ENCODE assay signal across 1 cellular context in the genomic region with DNA sequence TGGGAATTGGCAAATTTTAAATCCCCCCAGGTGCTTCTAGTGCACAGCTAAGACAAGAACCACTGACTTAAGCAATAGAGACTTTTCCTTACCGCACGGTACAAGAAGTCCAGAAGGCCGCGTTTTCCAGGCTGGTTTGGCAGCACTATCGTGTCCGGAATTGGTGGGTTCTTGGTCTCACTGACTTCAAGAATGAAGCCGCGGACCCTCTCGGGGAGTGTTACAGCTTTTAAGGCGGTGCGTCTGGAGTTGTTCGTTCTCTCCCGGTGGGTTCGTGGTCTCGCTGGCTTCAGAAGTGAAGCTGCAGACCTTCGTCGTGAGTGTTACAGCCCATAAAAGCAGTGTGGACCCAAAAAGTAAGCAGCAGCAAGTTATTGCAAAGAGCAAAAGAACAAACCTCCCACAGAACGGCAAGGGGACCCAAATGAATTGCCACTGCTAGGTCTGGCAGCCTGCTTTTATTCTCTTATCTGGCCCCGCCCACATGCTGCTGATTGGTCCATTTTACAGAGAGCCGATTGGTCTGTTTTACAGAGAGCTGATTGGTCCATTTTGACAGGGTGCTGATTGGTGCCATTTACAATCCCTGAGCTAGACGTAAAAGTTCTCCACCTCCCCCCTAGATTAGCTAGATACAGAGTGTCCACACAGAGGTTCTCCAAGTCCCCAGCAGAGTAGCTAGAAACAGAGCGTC.
TF ChIP-seq lines count a peak whose summit lies in the region.

No MANE protein-coding gene starts in this region.

TF ChIP-seq in K562, 482 proteins besides CTCF, POLR2A, EP300 and RAD21 (continued from another document):
- TF ChIP-seq, protein P1, sequence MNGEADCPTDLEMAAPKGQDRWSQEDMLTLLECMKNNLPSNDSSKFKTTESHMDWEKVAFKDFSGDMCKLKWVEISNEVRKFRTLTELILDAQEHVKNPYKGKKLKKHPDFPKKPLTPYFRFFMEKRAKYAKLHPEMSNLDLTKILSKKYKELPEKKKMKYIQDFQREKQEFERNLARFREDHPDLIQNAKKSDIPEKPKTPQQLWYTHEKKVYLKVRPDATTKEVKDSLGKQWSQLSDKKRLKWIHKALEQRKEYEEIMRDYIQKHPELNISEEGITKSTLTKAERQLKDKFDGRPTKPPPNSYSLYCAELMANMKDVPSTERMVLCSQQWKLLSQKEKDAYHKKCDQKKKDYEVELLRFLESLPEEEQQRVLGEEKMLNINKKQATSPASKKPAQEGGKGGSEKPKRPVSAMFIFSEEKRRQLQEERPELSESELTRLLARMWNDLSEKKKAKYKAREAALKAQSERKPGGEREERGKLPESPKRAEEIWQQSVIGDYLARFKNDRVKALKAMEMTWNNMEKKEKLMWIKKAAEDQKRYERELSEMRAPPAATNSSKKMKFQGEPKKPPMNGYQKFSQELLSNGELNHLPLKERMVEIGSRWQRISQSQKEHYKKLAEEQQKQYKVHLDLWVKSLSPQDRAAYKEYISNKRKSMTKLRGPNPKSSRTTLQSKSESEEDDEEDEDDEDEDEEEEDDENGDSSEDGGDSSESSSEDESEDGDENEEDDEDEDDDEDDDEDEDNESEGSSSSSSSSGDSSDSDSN (IDR thresholded peaks at IDR 0.05; ENCODE audit: borderline replicate concordance in 1 of 2, low read depth in 2 of 2, low read length in 2 of 2), result no peak
- TF ChIP-seq, protein P2, sequence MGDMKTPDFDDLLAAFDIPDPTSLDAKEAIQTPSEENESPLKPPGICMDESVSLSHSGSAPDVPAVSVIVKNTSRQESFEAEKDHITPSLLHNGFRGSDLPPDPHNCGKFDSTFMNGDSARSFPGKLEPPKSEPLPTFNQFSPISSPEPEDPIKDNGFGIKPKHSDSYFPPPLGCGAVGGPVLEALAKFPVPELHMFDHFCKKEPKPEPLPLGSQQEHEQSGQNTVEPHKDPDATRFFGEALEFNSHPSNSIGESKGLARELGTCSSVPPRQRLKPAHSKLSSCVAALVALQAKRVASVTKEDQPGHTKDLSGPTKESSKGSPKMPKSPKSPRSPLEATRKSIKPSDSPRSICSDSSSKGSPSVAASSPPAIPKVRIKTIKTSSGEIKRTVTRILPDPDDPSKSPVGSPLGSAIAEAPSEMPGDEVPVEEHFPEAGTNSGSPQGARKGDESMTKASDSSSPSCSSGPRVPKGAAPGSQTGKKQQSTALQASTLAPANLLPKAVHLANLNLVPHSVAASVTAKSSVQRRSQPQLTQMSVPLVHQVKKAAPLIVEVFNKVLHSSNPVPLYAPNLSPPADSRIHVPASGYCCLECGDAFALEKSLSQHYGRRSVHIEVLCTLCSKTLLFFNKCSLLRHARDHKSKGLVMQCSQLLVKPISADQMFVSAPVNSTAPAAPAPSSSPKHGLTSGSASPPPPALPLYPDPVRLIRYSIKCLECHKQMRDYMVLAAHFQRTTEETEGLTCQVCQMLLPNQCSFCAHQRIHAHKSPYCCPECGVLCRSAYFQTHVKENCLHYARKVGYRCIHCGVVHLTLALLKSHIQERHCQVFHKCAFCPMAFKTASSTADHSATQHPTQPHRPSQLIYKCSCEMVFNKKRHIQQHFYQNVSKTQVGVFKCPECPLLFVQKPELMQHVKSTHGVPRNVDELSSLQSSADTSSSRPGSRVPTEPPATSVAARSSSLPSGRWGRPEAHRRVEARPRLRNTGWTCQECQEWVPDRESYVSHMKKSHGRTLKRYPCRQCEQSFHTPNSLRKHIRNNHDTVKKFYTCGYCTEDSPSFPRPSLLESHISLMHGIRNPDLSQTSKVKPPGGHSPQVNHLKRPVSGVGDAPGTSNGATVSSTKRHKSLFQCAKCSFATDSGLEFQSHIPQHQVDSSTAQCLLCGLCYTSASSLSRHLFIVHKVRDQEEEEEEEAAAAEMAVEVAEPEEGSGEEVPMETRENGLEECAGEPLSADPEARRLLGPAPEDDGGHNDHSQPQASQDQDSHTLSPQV (IDR thresholded peaks at IDR 0.05), result no peak
- no peak for TF ChIP-seq PREB (CRISPR knock-in tag; IDR thresholded peaks at IDR 0.05)
- no peak for TF ChIP-seq ZBTB49 (CRISPR knock-in tag; IDR thresholded peaks at IDR 0.05; ENCODE audit: borderline replicate concordance)
- TF ChIP-seq ZNF766 (CRISPR knock-in tag; conservative IDR thresholded peaks at IDR 0.05), result no peak
- TF ChIP-seq NFYB (IDR thresholded peaks at IDR 0.05; ENCODE audit: extremely low read depth, insufficient read length), result peak; percentile 91
